13 cellular contexts compared by ENCODE assay signal in genomic region chr20:61912665-61913422, GRCh38.
DNase-seq lines count a peak whose midpoint lies in the region; ATAC-seq and TF ChIP-seq lines count a peak whose summit lies in the region.
"Had no signal": no experiment of that assay in that cellular context is flagged by ENCODE, and none has a peak within 500 bp of the region (broad histone marks: within the 10 kb centered on the region; RNA-seq: fewer than 3 reads in every experiment).

No MANE protein-coding gene starts in this region.

- DNase-seq in activated B cell treated with CpG ODN at 0.5 μM for 24 hours (no peak), inferior parietal cortex (ENCODE audit: extremely low spot score) (no peak), AG20443 (ENCODE audit: low spot score) (no peak), MCF 10A (ENCODE audit: unreplicated experiment) (no peak), NCI-H1436 treated with DMSO at 0.1 percent for 48 hours (lab: John Stamatoyannopoulos, UW) (no peak)
- DNase-seq: NCI-H1092, NCI-H510A, SJCRH30 had no signal

- no peaks in the 10 kb centered on the region for H3K9me3 Mint-ChIP-seq in activated B cell treated with CpG ODN at 0.5 μM for 24 hours
- peaks cover 8% of the 10 kb centered on the region for H3K9me3 Mint-ChIP-seq in MCF 10A (ENCODE audit: unreplicated experiment)
- H3K9me3 Mint-ChIP-seq: activated T-cell treated with anti-CD3 and anti-CD28 coated beads, Interleukin-2, amount 50 U/mL, for 72 hours had no signal

- no peak overlapping the region for H3K27ac Mint-ChIP-seq in activated B cell treated with CpG ODN at 0.5 μM for 24 hours
- H3K27ac Mint-ChIP-seq in MCF 10A (ENCODE audit: low read depth, unreplicated experiment): no peak overlapping the region
- H3K27ac Mint-ChIP-seq: activated T-cell treated with anti-CD3 and anti-CD28 coated beads, Interleukin-2, amount 50 U/mL, for 72 hours; CD14-positive monocyte had no signal

- TF ChIP-seq CTCF in activated B cell treated with CpG ODN at 0.5 μM for 24 hours (IDR thresholded peaks at IDR 0.05) (no peak), MCF 10A (IDR thresholded peaks at IDR 0.05; ENCODE audit: unreplicated experiment) (no peak)

- POLR2A ChIA-PET in activated B cell treated with CpG ODN at 0.5 μM for 24 hours (lab: Charles Lee) (no interaction called here), MCF 10A (lab: Yijun Ruan, JAX) (no interaction called here)

- ATAC-seq in GM18498 (IDR thresholded peaks at IDR 0.05; ENCODE audit: unreplicated experiment): peak; percentile 81
- peak; percentile 80 for ATAC-seq in GM19452 (IDR thresholded peaks at IDR 0.05; ENCODE audit: unreplicated experiment)
- ATAC-seq in HG03139 (IDR thresholded peaks at IDR 0.05; ENCODE audit: unreplicated experiment): peak; percentile 65
- ATAC-seq in activated B cell treated with CpG ODN at 0.5 μM for 24 hours (ENCODE audit: low read depth): peak; percentile 75

- H3K27me3 Mint-ChIP-seq in activated B cell treated with CpG ODN at 0.5 μM for 24 hours: peaks cover 11% of the 10 kb centered on the region
- H3K27me3 Mint-ChIP-seq in MCF 10A (ENCODE audit: insufficient read depth, unreplicated experiment): no peaks in the 10 kb centered on the region

- H3K4me1 Mint-ChIP-seq in activated B cell treated with CpG ODN at 0.5 μM for 24 hours: peaks cover 14% of the 10 kb centered on the region
- H3K4me1 Mint-ChIP-seq in MCF 10A (ENCODE audit: insufficient read depth, unreplicated experiment): no peaks in the 10 kb centered on the region

- BruUV-seq in MCF 10A (replicated peaks; lab: Mats Ljungman, UMichigan): no TSS peak

- H3K4me3 Mint-ChIP-seq in activated B cell treated with CpG ODN at 0.5 μM for 24 hours (no peak overlapping the region), MCF 10A (ENCODE audit: unreplicated experiment) (no peak overlapping the region)
- H3K4me3 Mint-ChIP-seq: activated T-cell treated with anti-CD3 and anti-CD28 coated beads, Interleukin-2, amount 50 U/mL, for 72 hours; CD14-positive monocyte had no signal

- CTCF ChIA-PET in activated B cell treated with CpG ODN at 0.5 μM for 24 hours (lab: Charles Lee): interaction anchor here (0.9 kb wide), 1 partner anchor 13 kb away, joined by 3 read pairs; no protein-coding TSS in a partner anchor
- CTCF ChIA-PET in MCF 10A (lab: Yijun Ruan, JAX): interaction anchor here (0.6 to 1.1 kb wide), 4 partner anchors 17 to 1222 kb away, joined by 3 to 6 read pairs (median 3); no protein-coding TSS in a partner anchor

- intact Hi-C loops in activated B cell treated with CpG ODN at 0.5 μM for 24 hours (cut with micrococcal nuclease) (no loop called here), MCF 10A (cut with micrococcal nuclease) (no loop called here)

- H3K36me3 Mint-ChIP-seq in activated B cell treated with CpG ODN at 0.5 μM for 24 hours (ENCODE audit: low read depth) (no peaks in the 10 kb centered on the region), MCF 10A (ENCODE audit: insufficient read depth, unreplicated experiment) (peaks cover 9% of the 10 kb centered on the region)
- H3K36me3 Mint-ChIP-seq: CD14-positive monocyte had no signal
